ENCODE assay signal across 14 cellular contexts in genomic region chr5:132445640-132445923, GRCh38. TPM values are rescaled to one million over a fixed set of nuclear protein-coding genes. Genes with fewer than 3 reads are reported as not detected.
DNase-seq lines count a peak whose midpoint lies in the region; ATAC-seq and TF ChIP-seq lines count a peak whose summit lies in the region.
"Had no signal": no experiment of that assay in that cellular context is flagged by ENCODE, and none has a peak within 500 bp of the region (broad histone marks: within the 10 kb centered on the region; RNA-seq: fewer than 3 reads in every experiment).

No MANE protein-coding gene starts in this region.

- TF ChIP-seq EP300 in gastroesophageal sphincter (IDR thresholded peaks at IDR 0.05): no peak
- no peak for TF ChIP-seq EP300 in ovary (IDR thresholded peaks at IDR 0.05)

- H3K9me3 Mint-ChIP-seq in activated T-helper 1 cell treated with anti-CD3 and anti-CD28 coated beads, Interleukin-12 subunit alpha, Interleukin-12 subunit beta, Interleukin-2, Interleukin-4 antibody, amounts not matched to agents 30 ng/mL and 10 ng/mL and 1 ng/mL, durations not matched to agents 14 hours and 24 hours and 36 hours: peaks cover 6% of the 10 kb centered on the region
- H3K9me3 Mint-ChIP-seq: activated CD4-positive, alpha-beta T cell treated with anti-CD3 and anti-CD28 coated beads, Interleukin-2, amount 10 ng/mL, durations not matched to agents 24 days and 14 days had no signal

- H3K27me3 ChIP-seq in heart right ventricle: no peaks in the 10 kb centered on the region
- H3K27me3 ChIP-seq in gastroesophageal sphincter: no peaks in the 10 kb centered on the region
- no peaks in the 10 kb centered on the region for H3K27me3 ChIP-seq in ovary
- H3K27me3 ChIP-seq in vagina: no peaks in the 10 kb centered on the region

- no peaks in the 10 kb centered on the region for H3K27me3 Mint-ChIP-seq in activated T-helper 1 cell treated with anti-CD3 and anti-CD28 coated beads, Interleukin-12 subunit alpha, Interleukin-12 subunit beta, Interleukin-2, Interleukin-4 antibody, amounts not matched to agents 30 ng/mL and 10 ng/mL and 1 ng/mL, durations not matched to agents 14 hours and 24 hours and 36 hours (ENCODE audit: insufficient read depth)
- H3K27me3 Mint-ChIP-seq: activated CD4-positive, alpha-beta T cell treated with anti-CD3 and anti-CD28 coated beads, Interleukin-2, amount 10 ng/mL, durations not matched to agents 24 days and 14 days had no signal

- H3K4me1 ChIP-seq in heart right ventricle: peaks cover 24 to 82% (median 67%) of the 10 kb centered on the region in 9 donors
- H3K4me1 ChIP-seq in gastroesophageal sphincter: peaks cover 0 to 72% (median 24%) of the 10 kb centered on the region in 3 donors
- peaks cover 31% of the 10 kb centered on the region for H3K4me1 ChIP-seq in ovary (ENCODE audit: insufficient read depth)
- peaks cover 44% of the 10 kb centered on the region for H3K4me1 ChIP-seq in vagina
- H3K4me1 ChIP-seq: A549 had no signal

- H3K36me3 ChIP-seq in heart right ventricle (peaks cover 0 to 24% (median 0%) of the 10 kb centered on the region in 9 donors), gastroesophageal sphincter (peaks cover 0 to 8% of the 10 kb centered on the region in 2 donors), ovary (no peaks in the 10 kb centered on the region), vagina (no peaks in the 10 kb centered on the region)

- TF ChIP-seq CTCF in heart right ventricle (IDR thresholded peaks at IDR 0.05) (no peak), gastroesophageal sphincter (IDR thresholded peaks at IDR 0.05) (no peak), ovary (IDR thresholded peaks at IDR 0.05) (no peak), vagina (IDR thresholded peaks at IDR 0.05) (no peak), GM20000 (IDR thresholded peaks at IDR 0.05; ENCODE audit: extremely low read depth, missing control alignments) (no peak)

- DNase-seq in heart right ventricle (no peak), cardiac septum (ENCODE audit: low spot score) (no peak), ovary (no peak), vagina (ENCODE audit: extremely low spot score in 2 of 2) (no peak), GM20000 (ENCODE audit: low spot score) (no peak)
- DNase-seq in activated T-helper 1 cell treated with anti-CD3 and anti-CD28 coated beads, Interleukin-12 subunit alpha, Interleukin-12 subunit beta, Interleukin-2, Interleukin-4 antibody, amounts not matched to agents 30 ng/mL and 10 ng/mL and 1 ng/mL, durations not matched to agents 14 hours and 24 hours and 36 hours (ENCODE audit: low spot score): no peak
- DNase-seq: activated CD4-positive, alpha-beta T cell treated with anti-CD3 and anti-CD28 coated beads, Interleukin-2, amount 10 ng/mL, durations not matched to agents 24 days and 14 days; H9; mesenchymal stem cell; NCI-H1048; NCI-H2227 treated with DMSO at 0.1 percent for 48 hours had no signal

- H3K27ac ChIP-seq in heart right ventricle (peak overlapping the region in 9 of 10 donors; percentile 35 to 84 (median 65)), gastroesophageal sphincter (peak overlapping the region; percentile 7 to 71 (median 66)), ovary (peak overlapping the region; percentile 36 to 52), vagina (peak overlapping the region; percentile 76)
- H3K27ac ChIP-seq: A549 had no signal

- H3K27ac Mint-ChIP-seq in activated T-helper 1 cell treated with anti-CD3 and anti-CD28 coated beads, Interleukin-12 subunit alpha, Interleukin-12 subunit beta, Interleukin-2, Interleukin-4 antibody, amounts not matched to agents 30 ng/mL and 10 ng/mL and 1 ng/mL, durations not matched to agents 14 hours and 24 hours and 36 hours: no peak overlapping the region

- H3K4me3 Mint-ChIP-seq in activated T-helper 1 cell treated with anti-CD3 and anti-CD28 coated beads, Interleukin-12 subunit alpha, Interleukin-12 subunit beta, Interleukin-2, Interleukin-4 antibody, amounts not matched to agents 30 ng/mL and 10 ng/mL and 1 ng/mL, durations not matched to agents 14 hours and 24 hours and 36 hours: no peak overlapping the region
- H3K4me3 Mint-ChIP-seq: activated CD4-positive, alpha-beta T cell treated with anti-CD3 and anti-CD28 coated beads, Interleukin-2, amount 10 ng/mL, durations not matched to agents 24 days and 14 days had no signal

- H3K9me3 ChIP-seq in heart right ventricle (no peaks in the 10 kb centered on the region), gastroesophageal sphincter (no peaks in the 10 kb centered on the region), ovary (no peaks in the 10 kb centered on the region), vagina (no peaks in the 10 kb centered on the region)
- H3K9me3 ChIP-seq: A549 had no signal

- no peak for TF ChIP-seq POLR2A in gastroesophageal sphincter (IDR thresholded peaks at IDR 0.05)
- TF ChIP-seq POLR2A in ovary (IDR thresholded peaks at IDR 0.05): no peak
- no peak for TF ChIP-seq POLR2A in vagina (IDR thresholded peaks at IDR 0.05)

- H3K4me3 ChIP-seq in heart right ventricle (no peak overlapping the region), gastroesophageal sphincter (no peak overlapping the region), ovary (no peak overlapping the region), vagina (no peak overlapping the region)
- H3K4me3 ChIP-seq: A549 had no signal

- 55 to 62% methylated on average over 4 of the region's 4 CpGs for WGBS in heart right ventricle, 2 donors
- WGBS in gastroesophageal sphincter (ENCODE audit: low coverage in 1 of 2), 2 donors: 76% methylated on average over 3 of the region's 4 CpGs; no CpG with 5 or more reads in 1 of the 2 donors
- 84 to 88% (median 85%) methylated on average over 4 of the region's 4 CpGs for WGBS in ovary, 3 donors

- peaks cover 45% of the 10 kb centered on the region for H3K36me3 Mint-ChIP-seq in activated T-helper 1 cell treated with anti-CD3 and anti-CD28 coated beads, Interleukin-12 subunit alpha, Interleukin-12 subunit beta, Interleukin-2, Interleukin-4 antibody, amounts not matched to agents 30 ng/mL and 10 ng/mL and 1 ng/mL, durations not matched to agents 14 hours and 24 hours and 36 hours (ENCODE audit: low read depth)

- intact Hi-C loops in heart right ventricle (cut with DNase I): no loop called here
- intact Hi-C loops in cardiac septum (cut with DNase I): no loop called here
- intact Hi-C loops in ovary (cut with DNase I): no loop called here
- intact Hi-C loops in vagina (cut with DNase I): no loop called here
- intact Hi-C loops in activated T-helper 1 cell treated with anti-CD3 and anti-CD28 coated beads, Interleukin-12 subunit alpha, Interleukin-12 subunit beta, Interleukin-2, Interleukin-4 antibody, amounts not matched to agents 30 ng/mL and 10 ng/mL and 1 ng/mL, durations not matched to agents 14 hours and 24 hours and 36 hours (cut with micrococcal nuclease): no loop called here

- ATAC-seq in heart right ventricle: peak in 5 of 8 donors; percentile 4 to 22 (median 11)
- no peak for ATAC-seq in gastroesophageal sphincter
- ATAC-seq in HG03159 (IDR thresholded peaks at IDR 0.05; ENCODE audit: unreplicated experiment): no peak

- peaks cover 76% of the 10 kb centered on the region for H3K4me1 Mint-ChIP-seq in activated T-helper 1 cell treated with anti-CD3 and anti-CD28 coated beads, Interleukin-12 subunit alpha, Interleukin-12 subunit beta, Interleukin-2, Interleukin-4 antibody, amounts not matched to agents 30 ng/mL and 10 ng/mL and 1 ng/mL, durations not matched to agents 14 hours and 24 hours and 36 hours (ENCODE audit: low read depth)

RNA-seq across cellular contexts. Expression of gene IRF1, which starts 45.0 kb away (rescaled TPM):
- total RNA-seq in heart right ventricle: 100 to 1,000 TPM in 1 of 10 donors, 10 to 100 TPM in 8, 1 to 10 TPM in 1; 9.5 to 146 (median 19.2) TPM
- polyA plus RNA-seq in heart right ventricle: 10 to 100 TPM in 1 of 2 donors, 1 to 10 TPM in 1; 8.6 to 13.7 TPM
- 19.9 TPM for total RNA-seq in cardiac septum
- total RNA-seq in gastroesophageal sphincter: 10 to 100 TPM; 10.9 to 74.3 (median 19.4) TPM
- total RNA-seq in ovary: 100 to 1,000 TPM in 1 of 7 donors, 10 to 100 TPM in 6; 17.3 to 126 (median 31.1) TPM
- 10 to 100 TPM; 23.1 to 26.7 TPM for polyA plus RNA-seq in ovary
- total RNA-seq in vagina: 49.8 TPM
- 190 and 198 TPM in 2 replicates for total RNA-seq in activated T-helper 1 cell treated with anti-CD3 and anti-CD28 coated beads, Interleukin-12 subunit alpha, Interleukin-12 subunit beta, Interleukin-2, Interleukin-4 antibody, amounts not matched to agents 30 ng/mL and 10 ng/mL and 1 ng/mL, durations not matched to agents 14 hours and 24 hours and 36 hours

Comparison
In these comparisons a context has a peak if more than half of its experiments do, and no peak if none do; other contexts are left out.
1. ATAC-seq: peak in heart right ventricle (5 of 8); none in gastroesophageal sphincter (single experiment) and HG03159 (single experiment).
2. Peak in every context shown above with its lines, with median percentiles within 50 percentile points of each other: H3K27ac ChIP-seq.